ENCODE assay signal across 15 cellular contexts in genomic region chr2:61722311-61722710, GRCh38.
"Had no signal": no experiment of that assay in that cellular context is flagged by ENCODE, and none has a peak within 500 bp of the region (broad histone marks: within the 10 kb centered on the region; RNA-seq: fewer than 3 reads in every experiment).

No MANE protein-coding gene starts in this region.

- H3K27ac ChIP-seq: lower lobe of right lung, neutrophil, parathyroid adenoma, right atrium auricular region, stomach, tibial artery had no signal

- H3K4me3 ChIP-seq: lower lobe of right lung, right atrium auricular region, stomach, tibial artery had no signal

- ATAC-seq: left ventricle myocardium superior; lower lobe of right lung; natural killer cell; sciatic nerve; stimulated activated effector memory CD8-positive, alpha-beta T cell treated with anti-CD3 and anti-CD28 coated beads, Interleukin-12 subunit alpha, Interleukin-12 subunit beta, amount 100 ng/mL, for 72 hours had no signal

- DNase-seq: cortex of kidney; head of caudate nucleus; left ventricle myocardium superior; lower lobe of right lung; natural killer cell; stimulated activated CD4-positive, alpha-beta T cell treated with anti-CD3 and anti-CD28 coated beads, Interleukin-2, amount 100 ng/mL, for 24 hours; stimulated activated CD4-positive, alpha-beta T cell treated with anti-CD3 and anti-CD28 coated beads, Interleukin-4, amount 100 ng/mL, for 24 hours; stimulated activated naive CD4-positive, alpha-beta T cell treated with Interleukin-2 at 50 U/mL for 16 hours; stomach; tibial artery had no signal

- H3K36me3 ChIP-seq: lower lobe of right lung, neutrophil, right atrium auricular region, stomach, tibial artery had no signal

- H3K9me3 ChIP-seq: lower lobe of right lung, neutrophil had no signal

- H3K4me1 ChIP-seq: lower lobe of right lung, parathyroid adenoma, right atrium auricular region, stomach, tibial artery had no signal

- H3K27me3 ChIP-seq: neutrophil, right atrium auricular region, stomach, tibial artery had no signal
